ENCODE assay signal across 9 cellular contexts in the genomic region with DNA sequence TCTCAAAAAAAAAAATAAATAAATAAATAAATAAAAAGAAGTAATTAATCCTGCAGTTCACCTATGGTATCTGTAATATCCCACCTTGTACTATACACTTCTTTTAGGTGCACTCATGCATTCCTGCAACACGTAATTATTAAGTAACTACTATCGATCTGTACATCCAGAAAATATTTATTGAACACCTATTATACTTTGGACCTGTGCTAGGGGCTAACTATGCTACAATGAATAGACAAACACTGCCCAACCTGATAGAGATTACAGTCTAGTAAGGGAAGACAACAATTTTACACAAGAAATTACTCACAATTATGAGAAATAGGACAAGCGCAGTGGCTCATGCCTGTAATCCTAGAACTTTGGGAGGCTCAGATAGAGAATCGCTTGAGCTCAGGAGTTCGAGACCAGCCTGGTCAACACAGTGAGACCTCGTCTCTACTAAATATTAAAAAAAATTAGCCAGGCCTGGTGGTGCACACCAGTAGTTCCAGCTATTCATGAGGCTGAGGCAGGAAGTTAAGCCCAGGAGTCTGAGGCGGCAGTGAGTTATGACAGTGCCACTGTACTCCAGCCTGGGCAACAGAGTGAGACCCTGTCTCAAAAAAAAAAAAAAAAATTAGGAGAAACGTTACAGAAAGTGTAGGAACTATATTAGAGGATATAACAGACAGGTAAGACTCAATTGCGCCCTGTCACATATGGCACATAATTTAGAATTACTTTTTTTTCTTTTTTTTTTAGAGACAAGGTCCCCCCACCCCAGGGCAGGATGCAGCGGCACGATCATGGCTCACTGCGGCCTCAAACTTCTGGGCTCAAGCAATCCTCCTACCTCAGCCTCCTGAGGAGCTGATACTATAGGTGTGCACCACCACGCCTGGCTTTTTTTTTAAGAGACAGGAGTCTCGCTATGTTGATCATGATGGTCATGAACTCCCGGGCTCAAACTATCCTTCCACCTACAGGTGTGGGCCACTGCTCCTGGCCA. TPM values are rescaled to one million over a fixed set of nuclear protein-coding genes. Genes with fewer than 3 reads are reported as not detected.
DNase-seq lines count a peak whose midpoint lies in the region; ATAC-seq, FAIRE-seq and TF ChIP-seq lines count a peak whose summit lies in the region.
"Had no signal": no experiment of that assay in that cellular context is flagged by ENCODE, and none has a peak within 500 bp of the region (broad histone marks: within the 10 kb centered on the region; RNA-seq: fewer than 3 reads in every experiment).

No MANE protein-coding gene starts in this region.

- H3K9ac ChIP-seq in SU-DHL-6 (ENCODE audit: low read length) (peak overlapping the region; percentile 61), skeletal muscle satellite cell (ENCODE audit: low read depth, low read length) (peak overlapping the region; percentile 96)

- peaks cover 53% of the 10 kb centered on the region for H3K79me2 ChIP-seq in SU-DHL-6 (ENCODE audit: insufficient read depth, low read length)

- peak overlapping the region; percentile 75 for H3K4me2 ChIP-seq in SU-DHL-6 (ENCODE audit: low read depth, low read length, poor library complexity, severe bottlenecking)
- peak overlapping the region; percentile 92 for H3K4me2 ChIP-seq in skeletal muscle satellite cell (ENCODE audit: low read length)

- ATAC-seq in HG02759 (IDR thresholded peaks at IDR 0.05; ENCODE audit: unreplicated experiment): no peak

- peaks cover 8% of the 10 kb centered on the region for H3F3A ChIP-seq in SU-DHL-6 (ENCODE audit: insufficient read depth)

- TF ChIP-seq CTCF in SU-DHL-6 (IDR thresholded peaks at IDR 0.05; ENCODE audit: insufficient read depth, low read length, poor library complexity, severe bottlenecking): no peak
- TF ChIP-seq CTCF in fibroblast of pulmonary artery (IDR thresholded peaks at IDR 0.05; ENCODE audit: low read length, missing control alignments): no peak

- no peaks in the 10 kb centered on the region for H4K20me1 ChIP-seq in SU-DHL-6 (ENCODE audit: low read depth, low read length)

- FAIRE-seq in GM19239 (lab: Jason Lieb, UNC): peak; percentile 44

- H3K4me3 ChIP-seq in SU-DHL-6 (ENCODE audit: insufficient read depth, low read length, poor library complexity, severe bottlenecking) (peak overlapping the region; percentile 69), fibroblast of pulmonary artery (replicated peaks; ENCODE audit: low read depth, low read length) (peak overlapping the region; percentile 80), skeletal muscle satellite cell (ENCODE audit: low read length) (peak overlapping the region; percentile 92)

- H3K36me3 ChIP-seq in SU-DHL-6 (ENCODE audit: low read length) (no peaks in the 10 kb centered on the region), skeletal muscle satellite cell (ENCODE audit: insufficient read depth, low read length) (peaks cover 4% of the 10 kb centered on the region)

- H3K9me2 ChIP-seq in SU-DHL-6 (replicated peaks; ENCODE audit: insufficient read depth, low read length): no peaks in the 10 kb centered on the region

- H3K4me1 ChIP-seq in skeletal muscle satellite cell (ENCODE audit: control insufficient read depth, insufficient read depth, low read length): peaks cover 7% of the 10 kb centered on the region

- DNase-seq in GM19239 (ENCODE audit: insufficient read length, low spot score) (no peak), fibroblast of pulmonary artery (ENCODE audit: low read depth) (no peak), D341Med (ENCODE audit: low spot score) (no peak), SKM-1 treated with dmso at 0.1 percent for 144 hours (lab: John Stamatoyannopoulos, UW; ENCODE audit: unreplicated experiment) (no peak)
- DNase-seq in effector CD8-positive, alpha-beta T cell (lab: John Stamatoyannopoulos, UW): no peak
- DNase-seq: stimulated activated CD8-positive, alpha-beta memory T cell treated with anti-CD3 and anti-CD28 coated beads, Interleukin-4, amount 100 ng/mL, for 48 hours had no signal

- peak overlapping the region; percentile 83 for H2AFZ ChIP-seq in SU-DHL-6 (ENCODE audit: low read depth, low read length, severe bottlenecking)

- no peak overlapping the region for H3K27ac ChIP-seq in SU-DHL-6 (ENCODE audit: low read depth, low read length)

- H3K27me3 ChIP-seq in SU-DHL-6 (ENCODE audit: low read length) (no peaks in the 10 kb centered on the region), skeletal muscle satellite cell (ENCODE audit: control insufficient read depth, insufficient read depth, low read length) (peaks cover 15% of the 10 kb centered on the region)

- H3K9me3 ChIP-seq in SU-DHL-6 (ENCODE audit: insufficient read depth, low read length) (no peaks in the 10 kb centered on the region), skeletal muscle satellite cell (replicated peaks; ENCODE audit: low read length) (no peaks in the 10 kb centered on the region)

RNA-seq across cellular contexts. Expression of a gene that starts 1.2 kb away (rescaled TPM):
- 4.8 and 6.6 TPM in 2 replicates for total RNA-seq in skeletal muscle satellite cell (2012; rRNA removed)
